ENCODE assay signal across 8 cellular contexts in the genomic region with DNA sequence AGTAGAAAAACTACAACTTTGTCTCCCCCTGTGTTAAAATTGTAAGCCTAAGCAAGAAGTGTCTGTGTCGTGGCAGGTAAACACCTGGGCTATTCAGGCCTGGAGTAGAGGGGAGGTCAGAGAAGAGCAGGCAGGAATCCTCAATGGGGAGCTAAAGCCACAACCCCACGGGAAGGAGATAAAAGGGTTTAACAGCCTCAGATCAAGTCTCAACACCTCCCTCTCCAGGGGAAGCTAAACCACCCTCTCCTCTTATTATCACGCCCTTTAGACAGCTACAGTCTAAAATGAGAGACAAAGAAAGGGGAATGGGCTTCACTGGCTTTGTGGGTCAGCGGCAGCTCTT. TPM values are rescaled to one million over a fixed set of nuclear protein-coding genes. Genes with fewer than 3 reads are reported as not detected.
DNase-seq lines count a peak whose midpoint lies in the region; ATAC-seq, FAIRE-seq and TF ChIP-seq lines count a peak whose summit lies in the region.

No MANE protein-coding gene starts in this region.

- H3K9ac ChIP-seq in DND-41 (ENCODE audit: low read depth, low read length) (no peak overlapping the region), parathyroid adenoma (no peak overlapping the region)

- H3K4me3 ChIP-seq in DND-41 (ENCODE audit: low read depth in 1 of 2, low read length in 2 of 2): no peak overlapping the region
- H3K4me3 ChIP-seq in WERI-Rb-1 (ENCODE audit: low read depth, low read length): peak overlapping the region; percentile 35
- H3K4me3 ChIP-seq in fibroblast of the aortic adventitia (ENCODE audit: low read depth, low read length): peak overlapping the region; percentile 57
- no peak overlapping the region for H3K4me3 ChIP-seq in parathyroid adenoma (ENCODE audit: low read depth, low read length)

- 0 out of 3 replicates have a peak, but pooled peaks have one; percentile 47 for ATAC-seq in DND-41 (ENCODE audit: insufficient read depth, low read depth)
- no peak for ATAC-seq in HG02852 (IDR thresholded peaks at IDR 0.05; ENCODE audit: unreplicated experiment)
- no peak for ATAC-seq in HG03354 (IDR thresholded peaks at IDR 0.05; ENCODE audit: poor library complexity, severe bottlenecking, unreplicated experiment)

- FAIRE-seq in GM12891 (lab: Jason Lieb, UNC): no peak

- no peak for DNase-seq in DND-41
- DNase-seq in WERI-Rb-1: peak; percentile 12
- no peak for DNase-seq in fibroblast of the aortic adventitia (ENCODE audit: low read depth)
- no peak for DNase-seq in GM12891 (ENCODE audit: insufficient read length, low spot score)
- no peak for DNase-seq in amygdala (lab: John Stamatoyannopoulos, UW)

- no peak overlapping the region for H2AFZ ChIP-seq in DND-41 (ENCODE audit: low read depth, low read length)
- no peak overlapping the region for H2AFZ ChIP-seq in parathyroid adenoma

- H3K4me1 ChIP-seq in DND-41 (ENCODE audit: insufficient read depth, low read length) (no peaks in the 10 kb centered on the region), parathyroid adenoma (peaks cover 15% of the 10 kb centered on the region)

- TF ChIP-seq POLR2A in GM12891 (IDR thresholded peaks at IDR 0.05; ENCODE audit: low read depth, low read length): no peak

- TF ChIP-seq CTCF in DND-41 (IDR thresholded peaks at IDR 0.05; ENCODE audit: borderline replicate concordance, extremely low read depth, low read length, poor library complexity, severe bottlenecking): no peak
- TF ChIP-seq CTCF in WERI-Rb-1 (IDR thresholded peaks at IDR 0.05; ENCODE audit: low read depth, low read length): no peak
- TF ChIP-seq CTCF in fibroblast of the aortic adventitia (IDR thresholded peaks at IDR 0.05; ENCODE audit: insufficient read depth, low read length): no peak
- no peak for TF ChIP-seq CTCF in parathyroid adenoma (IDR thresholded peaks at IDR 0.05)

- H3K9me3 ChIP-seq in DND-41 (ENCODE audit: insufficient read depth, low read length, severe bottlenecking) (no peaks in the 10 kb centered on the region), WERI-Rb-1 (ENCODE audit: severe bottlenecking) (no peaks in the 10 kb centered on the region), parathyroid adenoma (ENCODE audit: control insufficient read depth, low read length) (no peaks in the 10 kb centered on the region)

- no peaks in the 10 kb centered on the region for H3K27me3 ChIP-seq in DND-41 (ENCODE audit: insufficient read depth, low read length, poor library complexity)
- no peaks in the 10 kb centered on the region for H3K27me3 ChIP-seq in WERI-Rb-1 (ENCODE audit: insufficient read depth, low read depth, severe bottlenecking)
- H3K27me3 ChIP-seq in parathyroid adenoma (ENCODE audit: control insufficient read depth, insufficient read depth, low read length): no peaks in the 10 kb centered on the region

- H3K79me2 ChIP-seq in DND-41 (ENCODE audit: insufficient read depth, low read length): no peaks in the 10 kb centered on the region
- H3K79me2 ChIP-seq in parathyroid adenoma: no peaks in the 10 kb centered on the region

- peaks cover 15% of the 10 kb centered on the region for H4K20me1 ChIP-seq in DND-41 (ENCODE audit: insufficient read depth, low read length)

- H3K36me3 ChIP-seq in DND-41 (ENCODE audit: insufficient read depth, low read length) (peaks cover 8% of the 10 kb centered on the region; the same call in 1 of the 2 replicates), WERI-Rb-1 (no peaks in the 10 kb centered on the region), parathyroid adenoma (ENCODE audit: control insufficient read depth, insufficient read depth, low read length) (no peaks in the 10 kb centered on the region)

- H3K27ac ChIP-seq in DND-41 (ENCODE audit: low read length): no peak overlapping the region
- H3K27ac ChIP-seq in WERI-Rb-1: no peak overlapping the region
- no peak overlapping the region for H3K27ac ChIP-seq in parathyroid adenoma

- H3K4me2 ChIP-seq in DND-41 (ENCODE audit: insufficient read depth, low read length) (no peak overlapping the region), parathyroid adenoma (ENCODE audit: low read length) (peak overlapping the region; percentile 3)

TF ChIP-seq in GM12891, 5 proteins besides CTCF, POLR2A, EP300 and RAD21:
- TF ChIP-seq PAX5 (IDR thresholded peaks at IDR 0.05; ENCODE audit: insufficient read depth, low read length, severe bottlenecking): no peak
- no peak for TF ChIP-seq POLR2AphosphoS5 (IDR thresholded peaks at IDR 0.05; ENCODE audit: low read depth, low read length)
- TF ChIP-seq POU2F2 (IDR thresholded peaks at IDR 0.05; ENCODE audit: low read depth, low read length): no peak
- TF ChIP-seq TAF1 (IDR thresholded peaks at IDR 0.05; ENCODE audit: low read depth, low read length): no peak
- TF ChIP-seq SPI1 (IDR thresholded peaks at IDR 0.05; ENCODE audit: low read depth, low read length): no peak

RNA-seq across cellular contexts. Expression of a gene that starts 11.6 kb away (rescaled TPM):
- total RNA-seq in fibroblast of the aortic adventitia (ENCODE audit: low replicate concordance): 22.7 and 78.8 TPM in 2 replicates
- 15.7 TPM for polyA plus RNA-seq in GM12891 (2012; ENCODE audit: low read depth, missing spikeins)

Comparison
In these comparisons a context has a peak if more than half of its experiments do, and no peak if none do; other contexts are left out.
1. H3K4me3 ChIP-seq: peak in WERI-Rb-1 (single experiment) and fibroblast of the aortic adventitia (single experiment); none in DND-41 (0 of 2) and parathyroid adenoma (single experiment).